Comparison of ENCODE assay signal across 12 cellular contexts in the genomic region with DNA sequence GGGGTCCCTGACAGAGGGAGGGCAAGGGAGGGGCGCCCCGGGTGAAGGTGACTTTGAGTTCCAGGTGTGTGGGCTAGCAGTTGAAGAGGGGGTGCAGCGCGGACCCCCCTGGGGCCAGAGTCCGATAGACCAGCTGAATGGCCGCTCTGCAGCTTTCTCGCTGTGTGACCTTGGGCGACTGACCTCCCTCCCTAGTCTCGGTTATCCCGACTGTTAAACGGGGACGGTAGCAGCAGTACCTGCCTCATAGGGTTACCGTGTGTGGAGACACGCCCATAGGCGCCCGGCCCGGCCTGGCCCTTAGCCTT. TPM values are rescaled to one million over a fixed set of nuclear protein-coding genes. Genes with fewer than 3 reads are reported as not detected.
DNase-seq lines count a peak whose midpoint lies in the region; ATAC-seq, FAIRE-seq and TF ChIP-seq lines count a peak whose summit lies in the region.
"Had no signal": no experiment of that assay in that cellular context is flagged by ENCODE, and none has a peak within 500 bp of the region (broad histone marks: within the 10 kb centered on the region; RNA-seq: fewer than 3 reads in every experiment).

No MANE protein-coding gene starts in this region.

- peaks cover 70% of the 10 kb centered on the region for H3K4me1 ChIP-seq in GM23248 (ENCODE audit: insufficient read depth)

- H3F3A ChIP-seq in GM23248 (ENCODE audit: insufficient read depth), result peaks cover 78% of the 10 kb centered on the region

- no peak overlapping the region for H2AFZ ChIP-seq in GM23248

- H3K9me3 ChIP-seq in GM23248 (ENCODE audit: low read depth), result no peaks in the 10 kb centered on the region
- H3K9me3 ChIP-seq: right lobe of liver had no signal

- WGBS in GM23248 (ENCODE audit: low coverage in 1 of 2, low lambda C conversion rate in 2 of 2, missing lambda C conversion rate in 2 of 2), 2 experiments, result 7 to 9% methylated on average over 17 of the region's 17 CpGs

- H3K9ac ChIP-seq in GM23248, result peak overlapping the region; percentile 99

- no peaks in the 10 kb centered on the region for H3K9me2 ChIP-seq in GM23248 (ENCODE audit: insufficient read depth)

- peak overlapping the region; percentile 100 for H3K27ac ChIP-seq in GM23248
- H3K27ac ChIP-seq in VCaP, result peak overlapping the region; percentile 86
- H3K27ac ChIP-seq: right lobe of liver had no signal

- peaks cover 87% of the 10 kb centered on the region for H3K79me2 ChIP-seq in GM23248 (ENCODE audit: insufficient read depth)

- in situ Hi-C loops in GM23248 (cut with MboI), result no loop called here

- ATAC-seq in HG02798 (IDR thresholded peaks at IDR 0.05; ENCODE audit: poor library complexity, unreplicated experiment), result no peak

- no peak for FAIRE-seq in GM19239 (lab: Jason Lieb, UNC)

- H3K36me3 ChIP-seq in GM23248 (ENCODE audit: low read depth), result peaks cover 12% of the 10 kb centered on the region; the same call in 1 of the 2 replicates
- H3K36me3 ChIP-seq: right lobe of liver had no signal

- H3K4me2 ChIP-seq in GM23248 (ENCODE audit: unreplicated experiment), result peak overlapping the region; percentile 91

- H3K27me3 ChIP-seq in GM23248 (replicated peaks; ENCODE audit: insufficient read depth), result no peaks in the 10 kb centered on the region
- H3K27me3 ChIP-seq: right lobe of liver had no signal

- DNase-seq in GM23248, result no peak
- no peak for DNase-seq in foreskin fibroblast
- no peak for DNase-seq in retinal pigment epithelial cell (ENCODE audit: low read depth)
- DNase-seq in foreskin melanocyte, result no peak
- no peak for DNase-seq in stimulated activated CD4-positive, alpha-beta T cell treated with anti-CD3 and anti-CD28 coated beads, Interleukin-2, amount 100 ng/mL, for 48 hours
- no peak for DNase-seq in GM19239 (ENCODE audit: insufficient read length, low spot score)
- DNase-seq: activated CD4-positive, alpha-beta T cell treated with anti-CD3 and anti-CD28 coated beads, Interleukin-2, amount 50 U/mL, for 4 hours; NCI-H774; right lobe of liver had no signal

- TF ChIP-seq CTCF in VCaP (conservative IDR thresholded peaks at IDR 0.05) (no peak), foreskin fibroblast (IDR thresholded peaks at IDR 0.05; ENCODE audit: low read depth, low read length) (no peak), retinal pigment epithelial cell (conservative IDR thresholded peaks at IDR 0.05; ENCODE audit: low read depth, low read length) (no peak)

- H4K20me1 ChIP-seq in GM23248 (ENCODE audit: insufficient read depth), result no peaks in the 10 kb centered on the region

- peak overlapping the region; percentile 65 for H3K4me3 ChIP-seq in GM23248
- peak overlapping the region; percentile 39 to 49 for H3K4me3 ChIP-seq in foreskin fibroblast (ENCODE audit: low read depth in 1 of 2, low read length in 2 of 2)
- H3K4me3 ChIP-seq in retinal pigment epithelial cell (ENCODE audit: low read length), result peak overlapping the region; percentile 24

RNA-seq across cellular contexts. Expression of gene PRRX2, which starts 31.3 kb away (rescaled TPM):
- 145 and 169 TPM in 2 replicates for total RNA-seq in GM23248 (2014; rRNA removed; shearing (Covaris generic))
- 137 and 141 TPM in 2 replicates for polyA plus RNA-seq in GM23248 (2016; fragmentation: Nextera tagmentation; extraction: Ambion mirVana)
- total RNA-seq: HT1080, right lobe of liver had no signal

RNA-seq across cellular contexts. Expression of gene ASB6, which starts 54.8 kb away (rescaled TPM):
- 22.9 and 24.9 TPM in 2 replicates for total RNA-seq in GM23248 (2014; rRNA removed; shearing (Covaris generic))
- polyA plus RNA-seq in GM23248 (2016; fragmentation: Nextera tagmentation; extraction: Ambion mirVana), result 24.1 and 24.4 TPM in 2 replicates

RNA-seq across cellular contexts. Expression of gene PTGES, which starts 56.1 kb away (rescaled TPM):
- total RNA-seq in GM23248 (2014; rRNA removed; shearing (Covaris generic)), result 8.3 and 12.6 TPM in 2 replicates
- polyA plus RNA-seq in GM23248 (2016; fragmentation: Nextera tagmentation; extraction: Ambion mirVana), result 22.0 and 22.4 TPM in 2 replicates
